In genomic region chr9:137589441-137590122, GRCh38 we compare ENCODE assay signal across 8 cellular contexts. TPM values are rescaled to one million over a fixed set of nuclear protein-coding genes. Genes with fewer than 3 reads are reported as not detected.
A peak's percentile ranks its signal among the peaks of the same experiment; 100 is the strongest.
DNase-seq lines count a peak whose midpoint lies in the region; ATAC-seq and TF ChIP-seq lines count a peak whose summit lies in the region.

No MANE protein-coding gene starts in this region.

- peaks cover 19 to 42% (median 22%) of the 10 kb centered on the region in 3 donors for H3K36me3 ChIP-seq in esophagus squamous epithelium

- no peaks in the 10 kb centered on the region for H3K9me3 ChIP-seq in esophagus squamous epithelium

- DNase-seq in activated CD8-positive, alpha-beta memory T cell treated with anti-CD3 and anti-CD28 coated beads, Interleukin-2, amount 10 ng/mL, durations not matched to agents 7 days and 5 days = no peak
- no peak for DNase-seq in activated CD8-positive, alpha-beta memory T cell treated with anti-CD3 and anti-CD28 coated beads for 24 hours
- DNase-seq in esophagus squamous epithelium (lab: John Stamatoyannopoulos, UW) (no peak), osteocyte (ENCODE audit: extremely low spot score, unreplicated experiment) (no peak), NCI-H510A (lab: John Stamatoyannopoulos, UW) (no peak), kidney glomerular epithelial cell (lab: John Stamatoyannopoulos, UW) (no peak)

- H3K9me3 Mint-ChIP-seq in activated CD8-positive, alpha-beta memory T cell treated with anti-CD3 and anti-CD28 coated beads, Interleukin-2, amount 10 ng/mL, durations not matched to agents 7 days and 5 days (ENCODE audit: low read depth) = no peaks in the 10 kb centered on the region
- no peaks in the 10 kb centered on the region for H3K9me3 Mint-ChIP-seq in osteocyte (ENCODE audit: unreplicated experiment)

- H3K4me3 ChIP-seq in esophagus squamous epithelium = peak overlapping the region; percentile 49 to 82 (median 76)

- intact Hi-C loops in esophagus squamous epithelium (cut with DNase I) = no loop called here

- H3K27me3 Mint-ChIP-seq in activated CD8-positive, alpha-beta memory T cell treated with anti-CD3 and anti-CD28 coated beads, Interleukin-2, amount 10 ng/mL, durations not matched to agents 7 days and 5 days = no peaks in the 10 kb centered on the region
- no peaks in the 10 kb centered on the region for H3K27me3 Mint-ChIP-seq in osteocyte (ENCODE audit: unreplicated experiment)

- peak; percentile 14 for ATAC-seq in activated CD8-positive, alpha-beta memory T cell treated with anti-CD3 and anti-CD28 coated beads, Interleukin-2, amount 10 ng/mL, durations not matched to agents 7 days and 5 days
- ATAC-seq in HG02884 (IDR thresholded peaks at IDR 0.05; ENCODE audit: unreplicated experiment) (peak; percentile 12), SK-N-SH treated with all-trans-retinoic acid at 6 μM for 48 hours (peak; percentile 10)

- H3K4me1 ChIP-seq in esophagus squamous epithelium = peaks cover 16 to 42% (median 19%) of the 10 kb centered on the region in 3 donors

- CTCF ChIA-PET in activated CD8-positive, alpha-beta memory T cell treated with anti-CD3 and anti-CD28 coated beads, Interleukin-2, amount 10 ng/mL, durations not matched to agents 7 days and 5 days (lab: Charles Lee) = interaction anchor here (2.0 to 2.7 kb wide), 2 partner anchors 10 to 11 kb away, joined by 10 to 19 read pairs; partner anchors contain the start of gene DPH7

- 6% methylated on average over 10 of the region's 58 CpGs; no CpG with 5 or more reads in 1 of the 2 donors for WGBS in esophagus squamous epithelium, 2 donors

- TF ChIP-seq POLR2A in esophagus squamous epithelium (IDR thresholded peaks at IDR 0.05) = no peak

- peaks cover 19% of the 10 kb centered on the region for H3K4me1 Mint-ChIP-seq in activated CD8-positive, alpha-beta memory T cell treated with anti-CD3 and anti-CD28 coated beads, Interleukin-2, amount 10 ng/mL, durations not matched to agents 7 days and 5 days
- H3K4me1 Mint-ChIP-seq in osteocyte (ENCODE audit: unreplicated experiment) = peaks cover 11% of the 10 kb centered on the region

- TF ChIP-seq CTCF in esophagus squamous epithelium (IDR thresholded peaks at IDR 0.05) (no peak), osteocyte (IDR thresholded peaks at IDR 0.05) (no peak)

- peak overlapping the region; percentile 75 for H3K27ac Mint-ChIP-seq in activated CD8-positive, alpha-beta memory T cell treated with anti-CD3 and anti-CD28 coated beads, Interleukin-2, amount 10 ng/mL, durations not matched to agents 7 days and 5 days
- H3K27ac Mint-ChIP-seq in osteocyte (ENCODE audit: unreplicated experiment) = no peak overlapping the region

- H3K27me3 ChIP-seq in esophagus squamous epithelium = no peaks in the 10 kb centered on the region

- peaks cover 14% of the 10 kb centered on the region for H3K36me3 Mint-ChIP-seq in activated CD8-positive, alpha-beta memory T cell treated with anti-CD3 and anti-CD28 coated beads, Interleukin-2, amount 10 ng/mL, durations not matched to agents 7 days and 5 days
- peaks cover 15% of the 10 kb centered on the region for H3K36me3 Mint-ChIP-seq in osteocyte (ENCODE audit: unreplicated experiment)

- peak overlapping the region; percentile 80 for H3K4me3 Mint-ChIP-seq in activated CD8-positive, alpha-beta memory T cell treated with anti-CD3 and anti-CD28 coated beads, Interleukin-2, amount 10 ng/mL, durations not matched to agents 7 days and 5 days
- H3K4me3 Mint-ChIP-seq in osteocyte (ENCODE audit: unreplicated experiment) = peak overlapping the region; percentile 79

- peak overlapping the region; percentile 43 to 87 (median 82) for H3K27ac ChIP-seq in esophagus squamous epithelium

TF ChIP-seq in SK-N-SH treated with all-trans-retinoic acid at 6 μM for 48 hours, 23 proteins besides CTCF, POLR2A, EP300 and RAD21:
- TF ChIP-seq TOX (CRISPR knock-in tag; IDR thresholded peaks at IDR 0.05; ENCODE audit: borderline replicate concordance) (no peak), ARNTL (CRISPR knock-in tag; IDR thresholded peaks at IDR 0.05; ENCODE audit: borderline replicate concordance, low read depth) (no peak), ZNF70 (CRISPR knock-in tag; IDR thresholded peaks at IDR 0.05) (no peak), ESRRG (CRISPR knock-in tag; IDR thresholded peaks at IDR 0.05) (no peak), SNAI2 (CRISPR knock-in tag; IDR thresholded peaks at IDR 0.05) (no peak), ZNF565 (CRISPR knock-in tag; conservative IDR thresholded peaks at IDR 0.05; ENCODE audit: low read depth) (no peak), PPARA (CRISPR knock-in tag; IDR thresholded peaks at IDR 0.05; ENCODE audit: borderline replicate concordance) (no peak), ZFP30 (CRISPR knock-in tag; IDR thresholded peaks at IDR 0.05) (no peak), ZFP3 (CRISPR knock-in tag; IDR thresholded peaks at IDR 0.05) (no peak), GLIS3 (CRISPR knock-in tag; IDR thresholded peaks at IDR 0.05) (no peak)

RNA-seq across cellular contexts. Expression of gene ZMYND19, which starts 0.7 kb away (rescaled TPM):
- total RNA-seq in activated CD8-positive, alpha-beta memory T cell treated with anti-CD3 and anti-CD28 coated beads, Interleukin-2, amount 10 ng/mL, durations not matched to agents 7 days and 5 days = 10 to 100 TPM; 34.0 to 46.0 TPM
- total RNA-seq in esophagus squamous epithelium (10 to 100 TPM; 17.5 to 28.8 (median 25.2) TPM), osteocyte (30.3 and 31.4 TPM in 2 replicates)

RNA-seq across cellular contexts. Expression of gene DPH7, which starts 10.9 kb away (rescaled TPM):
- total RNA-seq in activated CD8-positive, alpha-beta memory T cell treated with anti-CD3 and anti-CD28 coated beads, Interleukin-2, amount 10 ng/mL, durations not matched to agents 7 days and 5 days = 10 to 100 TPM; 39.9 to 45.1 TPM
- total RNA-seq in esophagus squamous epithelium (10 to 100 TPM; 13.4 to 32.2 (median 21.7) TPM), osteocyte (37.3 and 39.5 TPM in 2 replicates)

RNA-seq across cellular contexts. Expression of gene ARRDC1, which starts 15.9 kb away (rescaled TPM):
- total RNA-seq in activated CD8-positive, alpha-beta memory T cell treated with anti-CD3 and anti-CD28 coated beads, Interleukin-2, amount 10 ng/mL, durations not matched to agents 7 days and 5 days = 10 to 100 TPM; 49.0 to 50.1 TPM
- total RNA-seq in esophagus squamous epithelium (100 to 1,000 TPM in 2 of 4 donors, 10 to 100 TPM in 2; 53.3 to 121 (median 89.6) TPM), osteocyte (28.7 and 30.2 TPM in 2 replicates)

RNA-seq across cellular contexts. Expression of gene EHMT1, which starts 29.2 kb away (rescaled TPM):
- total RNA-seq in activated CD8-positive, alpha-beta memory T cell treated with anti-CD3 and anti-CD28 coated beads, Interleukin-2, amount 10 ng/mL, durations not matched to agents 7 days and 5 days = 100 to 1,000 TPM in 1 of 2 experiments, 10 to 100 TPM in 1; 99.9 to 130 TPM
- total RNA-seq in esophagus squamous epithelium = 10 to 100 TPM; 42.8 to 87.0 (median 65.0) TPM
- total RNA-seq in osteocyte = 88.6 and 93.3 TPM in 2 replicates

RNA-seq across cellular contexts. Expression of gene MRPL41, which starts 37.9 kb away (rescaled TPM):
- total RNA-seq in activated CD8-positive, alpha-beta memory T cell treated with anti-CD3 and anti-CD28 coated beads, Interleukin-2, amount 10 ng/mL, durations not matched to agents 7 days and 5 days = 10 to 100 TPM; 57.9 to 58.3 TPM
- total RNA-seq in esophagus squamous epithelium = 10 to 100 TPM; 31.6 to 48.6 (median 37.1) TPM
- 51.9 and 53.8 TPM in 2 replicates for total RNA-seq in osteocyte
